Comparison of ENCODE assay signal across 9 cellular contexts in the genomic region with DNA sequence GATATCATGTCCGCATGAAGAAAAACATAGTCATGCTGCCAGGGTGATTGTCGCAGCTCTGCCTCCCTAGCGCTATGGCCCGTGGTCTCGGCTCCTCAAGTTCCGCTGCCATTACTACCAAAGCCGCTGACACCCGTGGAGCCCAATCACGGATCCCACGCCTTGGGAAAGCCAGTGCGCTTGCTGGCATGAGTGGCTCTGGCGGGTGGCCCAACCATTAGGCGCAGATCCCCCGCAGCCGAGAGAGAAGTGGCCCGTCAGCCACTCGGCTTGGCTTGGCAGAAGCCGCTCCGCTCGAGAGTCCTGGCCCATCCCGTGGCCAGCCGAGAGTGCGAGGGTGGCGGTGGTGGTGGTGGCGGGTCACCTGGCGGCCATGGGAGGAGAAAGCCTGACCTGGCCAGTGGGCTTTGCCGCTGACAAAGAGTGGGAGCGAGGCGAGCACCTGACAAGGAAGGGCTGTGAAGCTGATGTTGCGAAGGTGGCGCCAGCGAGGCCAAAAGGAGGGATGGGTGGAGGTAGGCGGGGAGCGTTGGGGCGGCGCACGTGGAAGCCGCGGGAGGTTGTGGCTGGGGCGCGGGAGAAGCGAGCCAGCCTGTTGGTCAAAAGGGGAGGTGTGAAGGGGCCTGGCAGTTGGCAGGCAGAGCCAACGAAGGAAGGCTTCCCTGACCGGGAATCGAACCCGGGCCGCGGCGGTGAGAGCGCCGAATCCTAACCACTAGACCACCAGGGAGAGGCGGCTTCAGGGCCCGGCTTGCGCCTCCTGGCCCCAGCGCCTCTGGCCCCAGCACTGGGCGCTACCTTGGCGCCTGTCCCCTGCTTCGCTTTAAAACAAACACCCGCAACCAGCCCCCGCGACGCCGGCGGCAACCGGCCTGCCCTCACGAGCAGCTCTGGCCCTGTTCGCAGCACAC. TPM values are rescaled to one million over a fixed set of nuclear protein-coding genes. Genes with fewer than 3 reads are reported as not detected.
A peak's percentile ranks its signal among the peaks of the same experiment; 100 is the strongest.
DNase-seq lines count a peak whose midpoint lies in the region; ATAC-seq and TF ChIP-seq lines count a peak whose summit lies in the region.
"Not testable (repeated sequence)": the region's sequence is repeated elsewhere in the genome, so short reads cannot be mapped to it uniquely, and the experiment has no call there.
"Had no signal": no experiment of that assay in that cellular context is flagged by ENCODE, and none has a peak within 500 bp of the region (broad histone marks: within the 10 kb centered on the region; RNA-seq: fewer than 3 reads in every experiment).

No MANE protein-coding gene starts in this region.

- not testable (repeated sequence) for H3K4me3 Mint-ChIP-seq in activated CD4-positive, alpha-beta memory T cell treated with anti-CD3 and anti-CD28 coated beads, Interleukin-2, amount 10 ng/mL, durations not matched to agents 7 days and 5 days; memory B cell

- not testable (repeated sequence) for H3K4me1 ChIP-seq in thoracic aorta (ENCODE audit: control insufficient read depth in 1 of 2, low read depth in 2 of 2)

- not testable (repeated sequence) for H3K27me3 Mint-ChIP-seq in activated CD4-positive, alpha-beta memory T cell treated with anti-CD3 and anti-CD28 coated beads, Interleukin-2, amount 10 ng/mL, durations not matched to agents 7 days and 5 days; memory B cell

- peak; percentile 57 for ATAC-seq in GM18858 (IDR thresholded peaks at IDR 0.05; ENCODE audit: unreplicated experiment)
- peak; percentile 57 for ATAC-seq in GM21423 (IDR thresholded peaks at IDR 0.05; ENCODE audit: unreplicated experiment)
- ATAC-seq in HG02884 (IDR thresholded peaks at IDR 0.05; ENCODE audit: unreplicated experiment), result peak; percentile 61
- peak; percentile 61 for ATAC-seq in HG03457 (IDR thresholded peaks at IDR 0.05; ENCODE audit: unreplicated experiment)
- peak; percentile 49 for ATAC-seq in memory B cell (ENCODE audit: low read depth)
- peak; percentile 64 for ATAC-seq in thoracic aorta (ENCODE audit: insufficient number of reproducible peaks, low FRiP score, low read depth)

- H3K27ac ChIP-seq in thoracic aorta, result not testable (repeated sequence)

- H3K36me3 Mint-ChIP-seq in activated CD4-positive, alpha-beta memory T cell treated with anti-CD3 and anti-CD28 coated beads, Interleukin-2, amount 10 ng/mL, durations not matched to agents 7 days and 5 days (ENCODE audit: low read depth); memory B cell: not testable (repeated sequence)

- not testable (repeated sequence) for TF ChIP-seq CTCF in thoracic aorta (IDR thresholded peaks at IDR 0.05)

- H3K4me1 Mint-ChIP-seq in activated CD4-positive, alpha-beta memory T cell treated with anti-CD3 and anti-CD28 coated beads, Interleukin-2, amount 10 ng/mL, durations not matched to agents 7 days and 5 days; memory B cell: not testable (repeated sequence)

- not testable (repeated sequence) for H3K27ac Mint-ChIP-seq in activated CD4-positive, alpha-beta memory T cell treated with anti-CD3 and anti-CD28 coated beads, Interleukin-2, amount 10 ng/mL, durations not matched to agents 7 days and 5 days; memory B cell

- peak; percentile 26 for DNase-seq in activated CD4-positive, alpha-beta memory T cell treated with anti-CD3 and anti-CD28 coated beads, Interleukin-2, amount 10 ng/mL, durations not matched to agents 7 days and 5 days
- peak; percentile 10 for DNase-seq in central memory CD4-positive, alpha-beta T cell
- peak in 1 of 2 donors; percentile 52 for DNase-seq in memory B cell (ENCODE audit: low spot score in 2 of 2)
- DNase-seq in thoracic aorta (ENCODE audit: low spot score), result not testable (repeated sequence)

- POLR2A ChIA-PET in activated CD4-positive, alpha-beta memory T cell treated with anti-CD3 and anti-CD28 coated beads, Interleukin-2, amount 10 ng/mL, durations not matched to agents 7 days and 5 days (lab: Charles Lee), result not testable (repeated sequence)

- H3K4me3 ChIP-seq in thoracic aorta, result not testable (repeated sequence)

- not testable (repeated sequence) for H3K36me3 ChIP-seq in thoracic aorta

- not testable (repeated sequence) for H3K27me3 ChIP-seq in thoracic aorta (replicated peaks; ENCODE audit: insufficient read depth)

- CTCF ChIA-PET in activated CD4-positive, alpha-beta memory T cell treated with anti-CD3 and anti-CD28 coated beads, Interleukin-2, amount 10 ng/mL, durations not matched to agents 7 days and 5 days (lab: Charles Lee), result not testable (repeated sequence)

- not testable (repeated sequence) for H3K9me3 Mint-ChIP-seq in activated CD4-positive, alpha-beta memory T cell treated with anti-CD3 and anti-CD28 coated beads, Interleukin-2, amount 10 ng/mL, durations not matched to agents 7 days and 5 days; memory B cell

- not testable (repeated sequence) for H3K9me3 ChIP-seq in thoracic aorta

RNA-seq across cellular contexts. Expression of a gene that starts 51.1 kb away (rescaled TPM):
- total RNA-seq in activated CD4-positive, alpha-beta memory T cell treated with anti-CD3 and anti-CD28 coated beads, Interleukin-2, amount 10 ng/mL, durations not matched to agents 7 days and 5 days, result under 1 TPM in 1 of 2 experiments, not detected in 1; 0.30 TPM
- 100 to 1,000 TPM; 113 to 169 TPM for total RNA-seq in thoracic aorta
- total RNA-seq: HT-29 had no signal

Comparison
In these comparisons a context has a peak if more than half of its experiments do, and no peak if none do; other contexts are left out.
1. RNA of a gene that starts 51.1 kb away (total RNA-seq): 113 to 169 TPM in thoracic aorta; 0.30 TPM in activated CD4-positive, alpha-beta memory T cell treated with anti-CD3 and anti-CD28 coated beads, Interleukin-2, amount 10 ng/mL, durations not matched to agents 7 days and 5 days; every median in the first group is over 10 times any median in the second.
2. Peak in every context shown above with its lines, with median percentiles within 50 percentile points of each other: ATAC-seq.